In the genomic region with DNA sequence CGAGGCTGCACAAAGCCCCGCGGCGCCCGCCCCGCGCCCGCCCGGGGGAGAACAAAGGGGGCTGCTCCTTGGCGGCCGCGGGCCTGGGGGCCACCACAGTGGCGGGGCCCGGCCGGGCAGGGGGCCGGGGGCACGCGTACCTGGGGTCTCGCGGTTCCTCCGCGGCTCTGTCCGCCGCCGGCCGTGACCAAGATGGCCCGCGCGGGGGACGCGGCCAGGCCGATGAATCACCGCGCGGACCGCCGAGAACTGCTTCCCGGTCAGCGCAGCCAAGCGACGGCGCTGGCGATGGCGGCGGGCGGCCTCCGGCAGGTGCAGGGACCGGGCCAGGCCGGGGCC, we compare ENCODE assay signal across 2 cellular contexts.
TF ChIP-seq lines count a peak whose summit lies in the region.

A gene (minus strand): TSS at position 330 of the 339 bp plus-strand sequence. CDS start 677 bp downstream, outside the sequence.

TF ChIP-seq in liver, 16 proteins besides CTCF, POLR2A, EP300 and RAD21 (continued from another document):
- TF ChIP-seq TAF1 (conservative IDR thresholded peaks at IDR 0.05) (no peak), EGR1 (IDR thresholded peaks at IDR 0.05; ENCODE audit: low read depth in 2 of 2) (no peak), RXRA (IDR thresholded peaks at IDR 0.05) (no peak), NR2F2 (IDR thresholded peaks at IDR 0.05) (no peak), HNF4G (IDR thresholded peaks at IDR 0.05) (no peak), GABPA (IDR thresholded peaks at IDR 0.05 in 1 of 2, conservative IDR thresholded peaks at IDR 0.05 in 1 of 2) (no peak)
- TF ChIP-seq, protein P1, sequence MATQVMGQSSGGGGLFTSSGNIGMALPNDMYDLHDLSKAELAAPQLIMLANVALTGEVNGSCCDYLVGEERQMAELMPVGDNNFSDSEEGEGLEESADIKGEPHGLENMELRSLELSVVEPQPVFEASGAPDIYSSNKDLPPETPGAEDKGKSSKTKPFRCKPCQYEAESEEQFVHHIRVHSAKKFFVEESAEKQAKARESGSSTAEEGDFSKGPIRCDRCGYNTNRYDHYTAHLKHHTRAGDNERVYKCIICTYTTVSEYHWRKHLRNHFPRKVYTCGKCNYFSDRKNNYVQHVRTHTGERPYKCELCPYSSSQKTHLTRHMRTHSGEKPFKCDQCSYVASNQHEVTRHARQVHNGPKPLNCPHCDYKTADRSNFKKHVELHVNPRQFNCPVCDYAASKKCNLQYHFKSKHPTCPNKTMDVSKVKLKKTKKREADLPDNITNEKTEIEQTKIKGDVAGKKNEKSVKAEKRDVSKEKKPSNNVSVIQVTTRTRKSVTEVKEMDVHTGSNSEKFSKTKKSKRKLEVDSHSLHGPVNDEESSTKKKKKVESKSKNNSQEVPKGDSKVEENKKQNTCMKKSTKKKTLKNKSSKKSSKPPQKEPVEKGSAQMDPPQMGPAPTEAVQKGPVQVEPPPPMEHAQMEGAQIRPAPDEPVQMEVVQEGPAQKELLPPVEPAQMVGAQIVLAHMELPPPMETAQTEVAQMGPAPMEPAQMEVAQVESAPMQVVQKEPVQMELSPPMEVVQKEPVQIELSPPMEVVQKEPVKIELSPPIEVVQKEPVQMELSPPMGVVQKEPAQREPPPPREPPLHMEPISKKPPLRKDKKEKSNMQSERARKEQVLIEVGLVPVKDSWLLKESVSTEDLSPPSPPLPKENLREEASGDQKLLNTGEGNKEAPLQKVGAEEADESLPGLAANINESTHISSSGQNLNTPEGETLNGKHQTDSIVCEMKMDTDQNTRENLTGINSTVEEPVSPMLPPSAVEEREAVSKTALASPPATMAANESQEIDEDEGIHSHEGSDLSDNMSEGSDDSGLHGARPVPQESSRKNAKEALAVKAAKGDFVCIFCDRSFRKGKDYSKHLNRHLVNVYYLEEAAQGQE (IDR thresholded peaks at IDR 0.05) = no peak
- TF ChIP-seq, protein P2, sequence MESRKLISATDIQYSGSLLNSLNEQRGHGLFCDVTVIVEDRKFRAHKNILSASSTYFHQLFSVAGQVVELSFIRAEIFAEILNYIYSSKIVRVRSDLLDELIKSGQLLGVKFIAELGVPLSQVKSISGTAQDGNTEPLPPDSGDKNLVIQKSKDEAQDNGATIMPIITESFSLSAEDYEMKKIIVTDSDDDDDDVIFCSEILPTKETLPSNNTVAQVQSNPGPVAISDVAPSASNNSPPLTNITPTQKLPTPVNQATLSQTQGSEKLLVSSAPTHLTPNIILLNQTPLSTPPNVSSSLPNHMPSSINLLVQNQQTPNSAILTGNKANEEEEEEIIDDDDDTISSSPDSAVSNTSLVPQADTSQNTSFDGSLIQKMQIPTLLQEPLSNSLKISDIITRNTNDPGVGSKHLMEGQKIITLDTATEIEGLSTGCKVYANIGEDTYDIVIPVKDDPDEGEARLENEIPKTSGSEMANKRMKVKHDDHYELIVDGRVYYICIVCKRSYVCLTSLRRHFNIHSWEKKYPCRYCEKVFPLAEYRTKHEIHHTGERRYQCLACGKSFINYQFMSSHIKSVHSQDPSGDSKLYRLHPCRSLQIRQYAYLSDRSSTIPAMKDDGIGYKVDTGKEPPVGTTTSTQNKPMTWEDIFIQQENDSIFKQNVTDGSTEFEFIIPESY (IDR thresholded peaks at IDR 0.05) = no peak

TF ChIP-seq in HepG2, 621 proteins besides CTCF, POLR2A, EP300 and RAD21 (continued from another document):
- TF ChIP-seq, protein P3, sequence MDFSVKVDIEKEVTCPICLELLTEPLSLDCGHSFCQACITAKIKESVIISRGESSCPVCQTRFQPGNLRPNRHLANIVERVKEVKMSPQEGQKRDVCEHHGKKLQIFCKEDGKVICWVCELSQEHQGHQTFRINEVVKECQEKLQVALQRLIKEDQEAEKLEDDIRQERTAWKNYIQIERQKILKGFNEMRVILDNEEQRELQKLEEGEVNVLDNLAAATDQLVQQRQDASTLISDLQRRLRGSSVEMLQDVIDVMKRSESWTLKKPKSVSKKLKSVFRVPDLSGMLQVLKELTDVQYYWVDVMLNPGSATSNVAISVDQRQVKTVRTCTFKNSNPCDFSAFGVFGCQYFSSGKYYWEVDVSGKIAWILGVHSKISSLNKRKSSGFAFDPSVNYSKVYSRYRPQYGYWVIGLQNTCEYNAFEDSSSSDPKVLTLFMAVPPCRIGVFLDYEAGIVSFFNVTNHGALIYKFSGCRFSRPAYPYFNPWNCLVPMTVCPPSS (IDR thresholded peaks at IDR 0.05) = no peak
- TF ChIP-seq THYN1 (CRISPR knock-in tag; IDR thresholded peaks at IDR 0.05; ENCODE audit: borderline replicate concordance, low read depth) (no peak), NFKBIZ (CRISPR knock-in tag; IDR thresholded peaks at IDR 0.05) (no peak), FIP1L1 (IDR thresholded peaks at IDR 0.05; ENCODE audit: borderline replicate concordance, insufficient read depth, low read depth, low read length) (no peak), ZNF607 (CRISPR knock-in tag; IDR thresholded peaks at IDR 0.05; ENCODE audit: borderline replicate concordance) (no peak), SMAD3 (CRISPR knock-in tag; IDR thresholded peaks at IDR 0.05) (no peak), TBX2 (CRISPR knock-in tag; IDR thresholded peaks at IDR 0.05; ENCODE audit: borderline replicate concordance) (no peak), XRCC5 (optimal IDR thresholded peaks at IDR 0.05; ENCODE audit: low read length) (no peak), ZMAT3 (CRISPR knock-in tag; conservative IDR thresholded peaks at IDR 0.05) (no peak), RORA (CRISPR knock-in tag; IDR thresholded peaks at IDR 0.05) (no peak)
- TF ChIP-seq, protein P4, sequence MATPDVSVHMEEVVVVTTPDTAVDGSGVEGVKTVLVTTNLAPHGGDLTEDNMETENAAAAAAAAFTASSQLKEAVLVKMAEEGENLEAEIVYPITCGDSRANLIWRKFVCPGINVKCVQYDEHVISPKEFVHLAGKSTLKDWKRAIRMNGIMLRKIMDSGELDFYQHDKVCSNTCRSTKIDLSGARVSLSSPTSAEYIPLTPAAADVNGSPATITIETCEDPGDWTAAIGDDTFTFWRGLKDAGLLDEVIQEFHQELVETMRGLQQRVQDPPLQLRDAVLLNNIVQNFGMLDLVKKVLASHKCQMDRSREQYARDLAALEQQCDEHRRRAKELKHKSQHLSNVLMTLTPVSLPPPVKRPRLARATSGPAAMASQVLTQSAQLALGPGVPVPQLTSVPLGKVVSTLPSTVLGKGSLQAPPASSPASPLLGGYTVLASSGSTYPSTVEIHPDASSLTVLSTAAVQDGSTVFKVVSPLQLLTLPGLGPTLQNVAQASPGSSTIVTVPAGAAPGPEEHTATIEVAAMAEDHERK (CRISPR knock-in tag; IDR thresholded peaks at IDR 0.05; ENCODE audit: low read depth) = no peak
